ENCODE assay signal across 15 cellular contexts in genomic region chr19:29089315-29089855, GRCh38.
DNase-seq lines count a peak whose midpoint lies in the region; TF ChIP-seq lines count a peak whose summit lies in the region.
"Had no signal": no experiment of that assay in that cellular context is flagged by ENCODE, and none has a peak within 500 bp of the region (broad histone marks: within the 10 kb centered on the region; RNA-seq: fewer than 3 reads in every experiment).

No MANE protein-coding gene starts in this region.

- H3K9me3 Mint-ChIP-seq in endodermal cell (no peaks in the 10 kb centered on the region), neural crest cell (no peaks in the 10 kb centered on the region)
- H3K9me3 Mint-ChIP-seq: CD8-positive, alpha-beta T cell had no signal

- H3K4me1 Mint-ChIP-seq in endodermal cell (peaks cover 5% of the 10 kb centered on the region), neural crest cell (peaks cover 49% of the 10 kb centered on the region)
- H3K4me1 Mint-ChIP-seq: B cell had no signal

- H3K4me3 Mint-ChIP-seq in endodermal cell (no peak overlapping the region), neural crest cell (peak overlapping the region; percentile 31)
- H3K4me3 Mint-ChIP-seq: B cell; CD8-positive, alpha-beta T cell had no signal

- intact Hi-C loops in dorsolateral prefrontal cortex (cut with DNase I): no loop called here

- no peak overlapping the region for H3K9ac ChIP-seq in endodermal cell (ENCODE audit: extremely low read depth, low read length, poor library complexity, severe bottlenecking)
- H3K9ac ChIP-seq: BLaER1 treated with 17β-estradiol and CSF1 and Interleukin-3, amounts not matched to agents 10 nM and 100 nM had no signal

- H3K36me3 Mint-ChIP-seq in endodermal cell (ENCODE audit: low read depth): no peaks in the 10 kb centered on the region
- H3K36me3 Mint-ChIP-seq in neural crest cell (ENCODE audit: low read depth): no peaks in the 10 kb centered on the region
- H3K36me3 Mint-ChIP-seq: CD8-positive, alpha-beta T cell had no signal

- H3K4me1 ChIP-seq in endodermal cell (ENCODE audit: control insufficient read depth, insufficient read depth, low read length): peaks cover 6% of the 10 kb centered on the region
- H3K4me1 ChIP-seq: BLaER1 treated with 17β-estradiol and CSF1 and Interleukin-3, amounts not matched to agents 10 nM and 100 nM had no signal

- TF ChIP-seq CTCF in endodermal cell (conservative IDR thresholded peaks at IDR 0.05) (no peak), neural crest cell (conservative IDR thresholded peaks at IDR 0.05) (no peak), dorsolateral prefrontal cortex (IDR thresholded peaks at IDR 0.05 in 54 of 56, conservative IDR thresholded peaks at IDR 0.05 in 2 of 56; ENCODE audit: low read depth in 1 of 56, partially characterized antibody in 56 of 56) (no peak)

- H3K27me3 ChIP-seq in endodermal cell (ENCODE audit: control insufficient read depth, insufficient read depth, low read length, poor library complexity, severe bottlenecking) (peaks cover 10% of the 10 kb centered on the region), dorsolateral prefrontal cortex (peaks cover 0 to 8% (median 0%) of the 10 kb centered on the region in 45 donors)
- H3K27me3 ChIP-seq: BLaER1 treated with 17β-estradiol and CSF1 and Interleukin-3, amounts not matched to agents 10 nM and 100 nM had no signal

- peak; percentile 2 for DNase-seq in SW480 (ENCODE audit: low spot score)
- DNase-seq in endodermal cell: no peak
- DNase-seq in neural crest cell (ENCODE audit: low read depth, low spot score): no peak
- DNase-seq in dorsolateral prefrontal cortex: no peak
- no peak for DNase-seq in stimulated activated naive CD4-positive, alpha-beta T cell treated with Interleukin-2 at 50 U/mL for 16 hours (lab: John Stamatoyannopoulos, UW)
- DNase-seq in activated CD4-positive, alpha-beta T cell treated with anti-CD3 and anti-CD28 coated beads, Interleukin-2, amount 50 U/mL, for 48 hours: no peak
- DNase-seq in middle frontal gyrus (ENCODE audit: extremely low spot score, low spot score): no peak
- DNase-seq: Calu3; CD8-positive, alpha-beta T cell; DMS79 treated with DMSO at 0.1 percent for 48 hours; EL; HCEC 1CT had no signal

- H3K27me3 Mint-ChIP-seq in endodermal cell (ENCODE audit: insufficient read depth) (peaks cover 17% of the 10 kb centered on the region), neural crest cell (ENCODE audit: low read depth) (peaks cover 2% of the 10 kb centered on the region)
- H3K27me3 Mint-ChIP-seq: B cell had no signal

- H3K4me3 ChIP-seq in endodermal cell (ENCODE audit: low read length) (no peak overlapping the region), dorsolateral prefrontal cortex (no peak overlapping the region)
- H3K4me3 ChIP-seq: BLaER1 treated with 17β-estradiol and CSF1 and Interleukin-3, amounts not matched to agents 10 nM and 100 nM had no signal

- 92 to 100% methylated on average over 5 to 8 of the region's 8 CpGs for WGBS in endodermal cell (ENCODE audit: insufficient coverage in 1 of 2, insufficient read length in 1 of 2), 2 experiments

- H3K9me3 ChIP-seq in endodermal cell (ENCODE audit: control insufficient read depth, low read length): no peaks in the 10 kb centered on the region

- H3K27ac Mint-ChIP-seq in endodermal cell (no peak overlapping the region), neural crest cell (ENCODE audit: unreplicated experiment) (no peak overlapping the region)
- H3K27ac Mint-ChIP-seq: B cell; CD8-positive, alpha-beta T cell had no signal

- H3K27ac ChIP-seq in endodermal cell (ENCODE audit: low read depth, low read length) (peak overlapping the region; percentile 22), dorsolateral prefrontal cortex (peak overlapping the region in 1 of 59 donors; percentile 26)
- H3K27ac ChIP-seq: BLaER1 treated with 17β-estradiol and CSF1 and Interleukin-3, amounts not matched to agents 10 nM and 100 nM; HL-60 had no signal

- no peaks in the 10 kb centered on the region for H3K36me3 ChIP-seq in endodermal cell (ENCODE audit: control insufficient read depth, insufficient read depth, low read length)
- H3K36me3 ChIP-seq: BLaER1 treated with 17β-estradiol and CSF1 and Interleukin-3, amounts not matched to agents 10 nM and 100 nM had no signal
